Comparison of ENCODE assay signal across 23 cellular contexts in the genomic region with DNA sequence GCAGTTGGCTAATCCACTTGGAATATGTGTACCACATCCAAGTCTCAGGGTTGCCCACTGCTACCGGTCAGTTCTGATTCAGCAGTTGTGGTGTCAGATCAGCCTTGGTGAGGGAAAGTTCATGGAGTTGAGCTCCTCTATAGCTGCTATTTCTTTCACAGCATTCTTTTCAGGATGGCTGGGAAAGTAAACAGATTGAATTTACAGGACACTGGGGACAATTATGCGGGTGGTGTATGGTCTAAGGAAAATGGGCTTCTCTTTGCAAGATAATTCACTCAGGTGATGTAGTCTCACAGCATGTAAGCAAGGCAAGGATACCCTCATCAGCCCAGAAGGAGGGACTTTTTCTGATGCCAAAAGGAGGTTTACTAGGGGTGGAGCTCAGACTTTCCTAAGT.
DNase-seq lines count a peak whose midpoint lies in the region; ATAC-seq and TF ChIP-seq lines count a peak whose summit lies in the region.
"Had no signal": no experiment of that assay in that cellular context is flagged by ENCODE, and none has a peak within 500 bp of the region (broad histone marks: within the 10 kb centered on the region; RNA-seq: fewer than 3 reads in every experiment).

No MANE protein-coding gene starts in this region.

- H3K14ac ChIP-seq in H9 (ENCODE audit: insufficient read depth, low read length), result no peak overlapping the region
- H3K14ac ChIP-seq in trophoblast cell (ENCODE audit: low read length), result no peak overlapping the region

- H3K9me3 Mint-ChIP-seq in H9 (peaks cover 29 to 30% of the 10 kb centered on the region in 2 experiments), immature natural killer cell (peaks cover 0 to 5% (median 0%) of the 10 kb centered on the region in 6 donors)
- H3K9me3 Mint-ChIP-seq in activated CD8-positive, alpha-beta memory T cell treated with anti-CD3 and anti-CD28 coated beads, Interleukin-2, amount 10 ng/mL, durations not matched to agents 7 days and 5 days (ENCODE audit: low read depth), result no peaks in the 10 kb centered on the region
- H3K9me3 Mint-ChIP-seq: CD4-positive, alpha-beta T cell had no signal

- H2AFZ ChIP-seq in H9 (ENCODE audit: low read length), result no peak overlapping the region
- no peak overlapping the region for H2AFZ ChIP-seq in trophoblast cell (ENCODE audit: insufficient read depth, low read length, poor library complexity)

- H3K9me3 ChIP-seq in H9 (ENCODE audit: control insufficient read depth, low read depth, low read length) (no peaks in the 10 kb centered on the region), NT2/D1 (ENCODE audit: insufficient read depth, low read length) (peaks cover 22% of the 10 kb centered on the region), trophoblast cell (ENCODE audit: insufficient read depth, low read depth, low read length) (peaks cover 2% of the 10 kb centered on the region)
- H3K9me3 ChIP-seq: A549 had no signal

- no peak for TF ChIP-seq CTCF in H9 (conservative IDR thresholded peaks at IDR 0.05)

- peak overlapping the region; percentile 20 for H3K4me2 ChIP-seq in H9 (ENCODE audit: insufficient read depth, insufficient read length, low read length)
- H3K4me2 ChIP-seq in trophoblast cell (ENCODE audit: low read length), result no peak overlapping the region
- H3K4me2 ChIP-seq: A549; BLaER1 treated with 17β-estradiol and CSF1 and Interleukin-3, amounts not matched to agents 10 nM and 100 nM had no signal

- H3K27ac Mint-ChIP-seq in H9 (peak overlapping the region; percentile 83 to 98 (median 98)), immature natural killer cell (no peak overlapping the region)
- no peak overlapping the region for H3K27ac Mint-ChIP-seq in activated CD8-positive, alpha-beta memory T cell treated with anti-CD3 and anti-CD28 coated beads, Interleukin-2, amount 10 ng/mL, durations not matched to agents 7 days and 5 days
- H3K27ac Mint-ChIP-seq: CD4-positive, alpha-beta T cell had no signal

- H4K20me1 ChIP-seq in H9 (ENCODE audit: control insufficient read depth, insufficient read depth, insufficient read length), result no peaks in the 10 kb centered on the region
- H4K20me1 ChIP-seq: BLaER1 treated with 17β-estradiol and CSF1 and Interleukin-3, amounts not matched to agents 10 nM and 100 nM had no signal

- H3K79me1 ChIP-seq in H9 (ENCODE audit: insufficient read depth, low read depth, low read length, poor library complexity, severe bottlenecking) (no peaks in the 10 kb centered on the region), trophoblast cell (ENCODE audit: low read length) (peaks cover 4% of the 10 kb centered on the region)

- no peak overlapping the region for H2AK5ac ChIP-seq in H9 (ENCODE audit: insufficient read length, low read length)
- no peak overlapping the region for H2AK5ac ChIP-seq in trophoblast cell (ENCODE audit: low read length)

- H2BK120ac ChIP-seq in H9 (ENCODE audit: low read depth, low read length, poor library complexity, severe bottlenecking) (no peak overlapping the region), trophoblast cell (ENCODE audit: insufficient read depth, low read length, poor library complexity) (no peak overlapping the region)

- H3K4me3 Mint-ChIP-seq in H9, result no peak overlapping the region
- no peak overlapping the region for H3K4me3 Mint-ChIP-seq in activated CD8-positive, alpha-beta memory T cell treated with anti-CD3 and anti-CD28 coated beads, Interleukin-2, amount 10 ng/mL, durations not matched to agents 7 days and 5 days
- H3K4me3 Mint-ChIP-seq in immature natural killer cell, result no peak overlapping the region
- H3K4me3 Mint-ChIP-seq: CD4-positive, alpha-beta T cell had no signal

- H3K36me3 Mint-ChIP-seq in H9 (ENCODE audit: insufficient read depth in 1 of 3, low read depth in 3 of 3), result peaks cover 18 to 27% (median 24%) of the 10 kb centered on the region in 3 experiments
- H3K36me3 Mint-ChIP-seq in activated CD8-positive, alpha-beta memory T cell treated with anti-CD3 and anti-CD28 coated beads, Interleukin-2, amount 10 ng/mL, durations not matched to agents 7 days and 5 days, result no peaks in the 10 kb centered on the region
- no peaks in the 10 kb centered on the region for H3K36me3 Mint-ChIP-seq in immature natural killer cell

- no peak overlapping the region for H4K8ac ChIP-seq in H9 (replicated peaks; ENCODE audit: insufficient read length, low read depth, low read length)
- H4K8ac ChIP-seq in trophoblast cell (ENCODE audit: low read depth, low read length), result no peak overlapping the region

- H2BK15ac ChIP-seq in H9 (ENCODE audit: low read depth, low read length), result no peak overlapping the region

- no peak overlapping the region for H3K56ac ChIP-seq in H9 (ENCODE audit: insufficient read length, low read depth, low read length)

- H3K79me2 ChIP-seq in H9 (ENCODE audit: insufficient read depth, low read length), result no peaks in the 10 kb centered on the region
- H3K79me2 ChIP-seq in trophoblast cell (ENCODE audit: control insufficient read depth, insufficient read depth, low read length, poor library complexity), result no peaks in the 10 kb centered on the region

- H3K23ac ChIP-seq in H9 (ENCODE audit: insufficient read length, low read depth, low read length), result no peak overlapping the region
- H3K23ac ChIP-seq in trophoblast cell (ENCODE audit: low read length), result no peak overlapping the region

- H3K4me1 ChIP-seq in H9 (ENCODE audit: insufficient read depth, low read length) (peaks cover 12% of the 10 kb centered on the region; the same call in 1 of the 2 replicates), NT2/D1 (ENCODE audit: insufficient read depth, insufficient read length) (peaks cover 5% of the 10 kb centered on the region), trophoblast cell (ENCODE audit: control insufficient read depth in 1 of 2, insufficient read depth in 2 of 2, low read length in 2 of 2) (peaks cover 0 to 5% of the 10 kb centered on the region in 2 experiments)
- H3K4me1 ChIP-seq: A549; BLaER1 treated with 17β-estradiol and CSF1 and Interleukin-3, amounts not matched to agents 10 nM and 100 nM had no signal

- H3T11ph ChIP-seq in H9 (ENCODE audit: low read length), result no peak overlapping the region

- H4K91ac ChIP-seq in H9 (ENCODE audit: insufficient read length, low read depth, low read length) (no peak overlapping the region), trophoblast cell (ENCODE audit: low read depth, low read length) (no peak overlapping the region)

- no peak overlapping the region for H3K9ac ChIP-seq in H9 (ENCODE audit: extremely low read depth, insufficient read length, low read length)
- H3K9ac ChIP-seq in NT2/D1 (ENCODE audit: insufficient read length, low read depth), result no peak overlapping the region
- peak overlapping the region; percentile 2 for H3K9ac ChIP-seq in trophoblast cell (ENCODE audit: low read length)
- H3K9ac ChIP-seq: BLaER1 treated with 17β-estradiol and CSF1 and Interleukin-3, amounts not matched to agents 10 nM and 100 nM had no signal

- H2BK12ac ChIP-seq in H9 (ENCODE audit: insufficient read length, low read depth, low read length) (no peak overlapping the region), trophoblast cell (ENCODE audit: low read length) (no peak overlapping the region)

- CTCF ChIA-PET in activated CD8-positive, alpha-beta memory T cell treated with anti-CD3 and anti-CD28 coated beads, Interleukin-2, amount 10 ng/mL, durations not matched to agents 7 days and 5 days (lab: Charles Lee), result no interaction called here

- H3K27me3 ChIP-seq in H9 (ENCODE audit: insufficient read depth, low read length) (no peaks in the 10 kb centered on the region), NT2/D1 (ENCODE audit: insufficient read depth, insufficient read length) (no peaks in the 10 kb centered on the region), trophoblast cell (ENCODE audit: insufficient read depth, low read length) (no peaks in the 10 kb centered on the region)
- H3K27me3 ChIP-seq: BLaER1 treated with 17β-estradiol and CSF1 and Interleukin-3, amounts not matched to agents 10 nM and 100 nM had no signal

- H3K4me3 ChIP-seq in NT2/D1 (ENCODE audit: insufficient read length, low read depth) (no peak overlapping the region), trophoblast cell (ENCODE audit: low read depth, low read length) (no peak overlapping the region)
- H3K4me3 ChIP-seq: A549; BLaER1 treated with 17β-estradiol and CSF1 and Interleukin-3, amounts not matched to agents 10 nM and 100 nM had no signal

- no peak overlapping the region for H4K5ac ChIP-seq in H9 (ENCODE audit: insufficient read length, low read depth, low read length)

- H3K36me3 ChIP-seq in NT2/D1 (ENCODE audit: insufficient read depth, insufficient read length, low read length) (no peaks in the 10 kb centered on the region), trophoblast cell (ENCODE audit: control insufficient read depth in 1 of 2, insufficient read depth in 2 of 2, low read length in 2 of 2) (peaks cover 0 to 3% of the 10 kb centered on the region in 2 experiments)
- H3K36me3 ChIP-seq: BLaER1 treated with 17β-estradiol and CSF1 and Interleukin-3, amounts not matched to agents 10 nM and 100 nM had no signal

- H2BK5ac ChIP-seq in H9 (ENCODE audit: insufficient read length, low read length) (no peak overlapping the region), trophoblast cell (ENCODE audit: low read depth, low read length, poor library complexity) (no peak overlapping the region)

- WGBS in H9 (ENCODE audit: extremely low coverage, insufficient read length, low lambda C conversion rate), result no CpG with 5 or more reads among the region's 2 CpGs
- no CpG with 5 or more reads among the region's 2 CpGs for WGBS in trophoblast cell (ENCODE audit: extremely low coverage, insufficient coverage, insufficient read length)

- H3K4me1 Mint-ChIP-seq in H9 (peaks cover 44 to 54% of the 10 kb centered on the region in 2 experiments), immature natural killer cell (no peaks in the 10 kb centered on the region)
- no peaks in the 10 kb centered on the region for H3K4me1 Mint-ChIP-seq in activated CD8-positive, alpha-beta memory T cell treated with anti-CD3 and anti-CD28 coated beads, Interleukin-2, amount 10 ng/mL, durations not matched to agents 7 days and 5 days

- H4K12ac ChIP-seq in trophoblast cell (ENCODE audit: low read depth, low read length), result no peak overlapping the region

- ATAC-seq in activated CD8-positive, alpha-beta memory T cell treated with anti-CD3 and anti-CD28 coated beads, Interleukin-2, amount 10 ng/mL, durations not matched to agents 7 days and 5 days, result no peak
- ATAC-seq: A549, HepG2, Panc1 had no signal

- H3K18ac ChIP-seq in H9 (ENCODE audit: insufficient read length, low read depth, low read length) (no peak overlapping the region), trophoblast cell (ENCODE audit: low read length) (no peak overlapping the region)

- DNase-seq in H9, result no peak
- DNase-seq in NT2/D1 (ENCODE audit: low read depth, low spot score), result peak; percentile 77
- peak; percentile 42 for DNase-seq in iPS DF 19.7 (ENCODE audit: low read depth, low spot score)
- DNase-seq in trophoblast cell, result peak; percentile 21 to 34
- no peak for DNase-seq in activated CD8-positive, alpha-beta memory T cell treated with anti-CD3 and anti-CD28 coated beads, Interleukin-2, amount 10 ng/mL, durations not matched to agents 7 days and 5 days
- no peak for DNase-seq in germinal center (ENCODE audit: low spot score)
- DNase-seq in immature natural killer cell, result no peak
- DNase-seq: AML-193; CD4-positive, alpha-beta T cell; HCEC 1CT; Karpas-422; NCI-H1092 treated with DMSO at 0.1 percent for 48 hours; NCI-H1436; NCI-H187 treated with DMSO at 0.1 percent for 48 hours; NCI-H446; NCI-H524 treated with DMSO at 0.1 percent for 48 hours; NCI-H774; SHP77 treated with DMSO at 0.1 percent for 48 hours had no signal

- no peak overlapping the region for H2BK20ac ChIP-seq in H9 (ENCODE audit: low read depth, low read length, poor library complexity, severe bottlenecking)

- H3K27me3 Mint-ChIP-seq in H9 (ENCODE audit: low read depth) (no peaks in the 10 kb centered on the region), immature natural killer cell (ENCODE audit: low read depth in 3 of 3) (peaks cover 0 to 11% (median 4%) of the 10 kb centered on the region in 3 donors)
- peaks cover 7% of the 10 kb centered on the region for H3K27me3 Mint-ChIP-seq in activated CD8-positive, alpha-beta memory T cell treated with anti-CD3 and anti-CD28 coated beads, Interleukin-2, amount 10 ng/mL, durations not matched to agents 7 days and 5 days

- no peaks in the 10 kb centered on the region for H3K23me2 ChIP-seq in H9 (ENCODE audit: insufficient read length, low read depth, low read length, poor library complexity, severe bottlenecking)

- H3K4ac ChIP-seq in H9 (ENCODE audit: low read depth, low read length) (no peak overlapping the region), trophoblast cell (ENCODE audit: low read depth, low read length) (no peak overlapping the region)

- H3K27ac ChIP-seq in H9 (ENCODE audit: insufficient read length, low read depth, low read length), result peak overlapping the region; percentile 73
- no peak overlapping the region for H3K27ac ChIP-seq in trophoblast cell (ENCODE audit: low read depth, low read length)
- H3K27ac ChIP-seq: A549; BLaER1 treated with 17β-estradiol and CSF1 and Interleukin-3, amounts not matched to agents 10 nM and 100 nM; RWPE1 had no signal

Comparison
In these comparisons a context has a peak if more than half of its experiments do, and no peak if none do; other contexts are left out.
1. DNase-seq: peak in NT2/D1 (single experiment), iPS DF 19.7 (single experiment) and trophoblast cell (2 of 2); none in H9 (single experiment), activated CD8-positive, alpha-beta memory T cell treated with anti-CD3 and anti-CD28 coated beads, Interleukin-2, amount 10 ng/mL, durations not matched to agents 7 days and 5 days (single experiment), germinal center (single experiment) and immature natural killer cell (0 of 3).
2. H3K27ac Mint-ChIP-seq: peak in H9 (3 of 3); none in activated CD8-positive, alpha-beta memory T cell treated with anti-CD3 and anti-CD28 coated beads, Interleukin-2, amount 10 ng/mL, durations not matched to agents 7 days and 5 days (single experiment) and immature natural killer cell (0 of 6).